ENCODE assay signal across 21 cellular contexts in the genomic region with DNA sequence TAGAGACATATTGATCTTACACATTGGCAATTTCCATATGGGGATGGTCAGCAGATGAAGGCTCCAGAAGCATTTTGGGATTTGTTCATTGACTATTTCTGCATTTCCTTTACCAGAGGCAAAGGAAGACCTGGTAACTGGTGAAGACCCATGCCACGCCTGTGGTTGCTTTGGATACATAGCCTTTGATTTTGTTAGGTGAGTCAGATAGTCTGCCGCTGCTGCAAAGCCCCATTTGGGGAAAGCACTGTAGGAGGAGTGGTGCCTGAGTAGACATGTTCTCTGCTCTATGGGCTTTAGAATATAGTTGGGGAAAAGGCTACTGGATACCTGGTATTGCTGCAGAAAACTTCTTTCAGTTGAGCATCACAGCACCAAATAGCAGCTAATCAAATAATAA. TPM values are rescaled to one million over a fixed set of nuclear protein-coding genes. Genes with fewer than 3 reads are reported as not detected.
A peak's percentile ranks its signal among the peaks of the same experiment; 100 is the strongest.
DNase-seq lines count a peak whose midpoint lies in the region; ATAC-seq and TF ChIP-seq lines count a peak whose summit lies in the region.
"Had no signal": no experiment of that assay in that cellular context is flagged by ENCODE, and none has a peak within 500 bp of the region (broad histone marks: within the 10 kb centered on the region; RNA-seq: fewer than 3 reads in every experiment).

No MANE protein-coding gene starts in this region.

- H3K27me3 Mint-ChIP-seq in activated CD4-positive, alpha-beta T cell treated with anti-CD3 and anti-CD28 coated beads, Interleukin-2, amount 10 ng/mL, durations not matched to agents 24 days and 14 days: no peaks in the 10 kb centered on the region
- H3K27me3 Mint-ChIP-seq in activated T-helper 17 cell treated with anti-CD3 and anti-CD28 coated beads, Interleukin-2, amount 50 U/mL, for 72 hours: no peaks in the 10 kb centered on the region

- H3K4me3 Mint-ChIP-seq in activated CD4-positive, alpha-beta T cell treated with anti-CD3 and anti-CD28 coated beads, Interleukin-2, amount 10 ng/mL, durations not matched to agents 24 days and 14 days: no peak overlapping the region
- H3K4me3 Mint-ChIP-seq in activated T-helper 17 cell treated with anti-CD3 and anti-CD28 coated beads, Interleukin-2, amount 50 U/mL, for 72 hours: no peak overlapping the region
- H3K4me3 Mint-ChIP-seq: CD8-positive, alpha-beta memory T cell had no signal

- peak; percentile 5 for TF ChIP-seq CTCF in foreskin keratinocyte (conservative IDR thresholded peaks at IDR 0.05)
- TF ChIP-seq CTCF in OCI-LY7 (conservative IDR thresholded peaks at IDR 0.05; ENCODE audit: low read length): no peak

- intact Hi-C loops in activated CD4-positive, alpha-beta T cell treated with anti-CD3 and anti-CD28 coated beads, Interleukin-2, amount 10 ng/mL, durations not matched to agents 24 days and 14 days (cut with micrococcal nuclease): no loop called here
- intact Hi-C loops in OCI-LY7 (cut with micrococcal nuclease; ENCODE audit: unreplicated experiment): no loop called here

- H3K4me1 ChIP-seq in foreskin keratinocyte (peaks cover 9% of the 10 kb centered on the region), OCI-LY7 (ENCODE audit: insufficient read depth, low read length, poor library complexity, severe bottlenecking) (no peaks in the 10 kb centered on the region)

- H3K4me2 ChIP-seq in OCI-LY7 (ENCODE audit: low read length): no peak overlapping the region
- H3K4me2 ChIP-seq: BLaER1 treated with 17β-estradiol and CSF1 and Interleukin-3, amounts not matched to agents 10 nM and 100 nM had no signal

- H3K79me2 ChIP-seq in OCI-LY7 (ENCODE audit: insufficient read depth, low read depth, low read length): no peaks in the 10 kb centered on the region

- no peak overlapping the region for H3K4me3 ChIP-seq in OCI-LY7 (ENCODE audit: low read depth, low read length, poor library complexity, severe bottlenecking)
- H3K4me3 ChIP-seq: BLaER1 treated with 17β-estradiol and CSF1 and Interleukin-3, amounts not matched to agents 10 nM and 100 nM; HAP-1 had no signal

- H3K27ac ChIP-seq in foreskin keratinocyte (no peak overlapping the region), OCI-LY7 (ENCODE audit: low read depth, low read length, poor library complexity, severe bottlenecking) (no peak overlapping the region)
- H3K27ac ChIP-seq: BLaER1 treated with 17β-estradiol and CSF1 and Interleukin-3, amounts not matched to agents 10 nM and 100 nM had no signal

- BruUV-seq in OCI-LY7 (replicated peaks; lab: Mats Ljungman, UMichigan): no TSS peak

- H3K27ac Mint-ChIP-seq in activated CD4-positive, alpha-beta T cell treated with anti-CD3 and anti-CD28 coated beads, Interleukin-2, amount 10 ng/mL, durations not matched to agents 24 days and 14 days: no peak overlapping the region
- no peak overlapping the region for H3K27ac Mint-ChIP-seq in activated T-helper 17 cell treated with anti-CD3 and anti-CD28 coated beads, Interleukin-2, amount 50 U/mL, for 72 hours
- H3K27ac Mint-ChIP-seq: CD8-positive, alpha-beta memory T cell had no signal

- H3K9me3 ChIP-seq in OCI-LY7 (ENCODE audit: low read length): no peaks in the 10 kb centered on the region
- H3K9me3 ChIP-seq: BLaER1 treated with 17β-estradiol and CSF1 and Interleukin-3, amounts not matched to agents 10 nM and 100 nM; HAP-1 had no signal

- H2AFZ ChIP-seq in OCI-LY7 (ENCODE audit: low read length): no peak overlapping the region

- no peaks in the 10 kb centered on the region for H3K36me3 Mint-ChIP-seq in activated CD4-positive, alpha-beta T cell treated with anti-CD3 and anti-CD28 coated beads, Interleukin-2, amount 10 ng/mL, durations not matched to agents 24 days and 14 days (ENCODE audit: low read depth)
- H3K36me3 Mint-ChIP-seq in activated T-helper 17 cell treated with anti-CD3 and anti-CD28 coated beads, Interleukin-2, amount 50 U/mL, for 72 hours (ENCODE audit: low read depth): no peaks in the 10 kb centered on the region

- no peaks in the 10 kb centered on the region for H4K20me1 ChIP-seq in OCI-LY7 (ENCODE audit: insufficient read depth, low read length)
- H4K20me1 ChIP-seq: BLaER1 treated with 17β-estradiol and CSF1 and Interleukin-3, amounts not matched to agents 10 nM and 100 nM had no signal

- POLR2A ChIA-PET in OCI-LY7 (lab: Charles Lee): no interaction called here

- H3K27me3 ChIP-seq in foreskin keratinocyte: no peaks in the 10 kb centered on the region
- H3K27me3 ChIP-seq: BLaER1 treated with 17β-estradiol and CSF1 and Interleukin-3, amounts not matched to agents 10 nM and 100 nM had no signal

- H3K9me2 ChIP-seq in OCI-LY7 (ENCODE audit: insufficient read depth, low read length): no peaks in the 10 kb centered on the region

- DNase-seq in activated CD4-positive, alpha-beta T cell treated with anti-CD3 and anti-CD28 coated beads, Interleukin-2, amount 10 ng/mL, durations not matched to agents 24 days and 14 days: peak; percentile 61
- DNase-seq in activated CD4-positive, alpha-beta T cell treated with anti-CD3 and anti-CD28 coated beads for 1 hour: no peak
- peak; percentile 42 for DNase-seq in HPDE6-E6E7 (ENCODE audit: extremely low spot score)
- peak; percentile 44 to 71 for DNase-seq in foreskin keratinocyte
- no peak for DNase-seq in OCI-LY7 (ENCODE audit: low spot score)
- DNase-seq in stimulated activated CD4-positive, alpha-beta T cell treated with anti-CD3 and anti-CD28 coated beads, Interleukin-4, amount 100 ng/mL, for 24 hours: no peak
- DNase-seq in NCI-H446 treated with DMSO at 0.1 percent for 48 hours (lab: John Stamatoyannopoulos, UW): no peak
- DNase-seq: CD8-positive, alpha-beta memory T cell; DMS79; IMR-90; Karpas-422; MM.1S; NCI-H1092 treated with DMSO at 0.1 percent for 48 hours; NCI-H1694; NCI-H2107; NCI-H226; NCI-H526; RPMI8226 had no signal

- CTCF ChIA-PET in OCI-LY7 (lab: Charles Lee; ENCODE audit: unreplicated experiment): no interaction called here

- peak; percentile 80 for ATAC-seq in activated T-helper 17 cell treated with anti-CD3 and anti-CD28 coated beads, Interleukin-2, amount 50 U/mL, for 72 hours (replicated peaks)
- ATAC-seq in foreskin keratinocyte: peak; percentile 95

- H3K4me1 Mint-ChIP-seq in activated CD4-positive, alpha-beta T cell treated with anti-CD3 and anti-CD28 coated beads, Interleukin-2, amount 10 ng/mL, durations not matched to agents 24 days and 14 days: peaks cover 12% of the 10 kb centered on the region
- no peaks in the 10 kb centered on the region for H3K4me1 Mint-ChIP-seq in activated T-helper 17 cell treated with anti-CD3 and anti-CD28 coated beads, Interleukin-2, amount 50 U/mL, for 72 hours
- H3K4me1 Mint-ChIP-seq: CD8-positive, alpha-beta memory T cell had no signal

- H3K36me3 ChIP-seq in OCI-LY7 (ENCODE audit: insufficient read depth, low read length): no peaks in the 10 kb centered on the region
- H3K36me3 ChIP-seq: HAP-1 had no signal

- no peaks in the 10 kb centered on the region for H3K9me3 Mint-ChIP-seq in activated CD4-positive, alpha-beta T cell treated with anti-CD3 and anti-CD28 coated beads, Interleukin-2, amount 10 ng/mL, durations not matched to agents 24 days and 14 days
- no peaks in the 10 kb centered on the region for H3K9me3 Mint-ChIP-seq in activated T-helper 17 cell treated with anti-CD3 and anti-CD28 coated beads, Interleukin-2, amount 50 U/mL, for 72 hours
- H3K9me3 Mint-ChIP-seq: CD8-positive, alpha-beta memory T cell had no signal

RNA-seq across cellular contexts. Expression of gene TFG, which starts 56.8 kb away (rescaled TPM):
- total RNA-seq in activated CD4-positive, alpha-beta T cell treated with anti-CD3 and anti-CD28 coated beads, Interleukin-2, amount 10 ng/mL, durations not matched to agents 24 days and 14 days: 71.5 and 72.2 TPM in 2 replicates
- total RNA-seq in activated T-helper 17 cell treated with anti-CD3 and anti-CD28 coated beads, Interleukin-2, amount 50 U/mL, for 72 hours: 10 to 100 TPM; 49.5 to 71.8 TPM
- total RNA-seq in foreskin keratinocyte (124 and 133 TPM in 2 replicates), OCI-LY7 (2022) (55.7 and 61.1 TPM in 2 replicates)
- 151 and 155 TPM in 2 replicates for polyA plus RNA-seq in foreskin keratinocyte
- total RNA-seq in OCI-LY7 (2014; rRNA removed; shearing (Covaris generic)): 28.1 and 29.4 TPM in 2 replicates

Comparison
In these comparisons a context has a peak if more than half of its experiments do, and no peak if none do; other contexts are left out.
1. DNase-seq: peak in activated CD4-positive, alpha-beta T cell treated with anti-CD3 and anti-CD28 coated beads, Interleukin-2, amount 10 ng/mL, durations not matched to agents 24 days and 14 days (single experiment), HPDE6-E6E7 (single experiment) and foreskin keratinocyte (2 of 2); none in activated CD4-positive, alpha-beta T cell treated with anti-CD3 and anti-CD28 coated beads for 1 hour (single experiment), OCI-LY7 (single experiment), stimulated activated CD4-positive, alpha-beta T cell treated with anti-CD3 and anti-CD28 coated beads, Interleukin-4, amount 100 ng/mL, for 24 hours (single experiment) and NCI-H446 treated with DMSO at 0.1 percent for 48 hours (single experiment).